In genomic region chr11:117435296-117435695, GRCh38 we compare ENCODE assay signal across 16 cellular contexts.
A peak's percentile ranks its signal among the peaks of the same experiment; 100 is the strongest.
DNase-seq lines count a peak whose midpoint lies in the region; ATAC-seq lines count a peak whose summit lies in the region.
"Had no signal": no experiment of that assay in that cellular context is flagged by ENCODE, and none has a peak within 500 bp of the region (broad histone marks: within the 10 kb centered on the region; RNA-seq: fewer than 3 reads in every experiment).

No MANE protein-coding gene starts in this region.

- DNase-seq in posterior vena cava (ENCODE audit: low spot score) (peak; percentile 36), midbrain (lab: John Stamatoyannopoulos, UW) (no peak)
- DNase-seq in stimulated activated naive CD4-positive, alpha-beta T cell (lab: John Stamatoyannopoulos, UW): no peak
- DNase-seq: activated CD4-positive, alpha-beta T cell treated with anti-CD3 and anti-CD28 coated beads, Interleukin-2, amount 50 U/mL, for 48 hours; activated naive CD8-positive, alpha-beta T cell treated with anti-CD3 and anti-CD28 coated beads for 36 hours; left cardiac atrium; NCI-H1694; NCI-H2171 treated with DMSO at 0.1 percent for 48 hours; NCI-H524 treated with DMSO at 0.1 percent for 48 hours; Peyer's patch; SIG-M5; trophoblast cell had no signal

- peak; percentile 48 for ATAC-seq in GM18517 (IDR thresholded peaks at IDR 0.05; ENCODE audit: unreplicated experiment)
- peak; percentile 59 for ATAC-seq in GM21423 (IDR thresholded peaks at IDR 0.05; ENCODE audit: unreplicated experiment)
- peak; percentile 56 for ATAC-seq in HG03521 (IDR thresholded peaks at IDR 0.05; ENCODE audit: unreplicated experiment)
- ATAC-seq in HG03280 (IDR thresholded peaks at IDR 0.05; ENCODE audit: unreplicated experiment): no peak
- ATAC-seq: left cardiac atrium had no signal

- intact Hi-C loops in posterior vena cava (cut with DNase I): no loop called here
